ENCODE assay signal across 1 cellular context in genomic region chr12:114769634-114770033, GRCh38.
TF ChIP-seq lines count a peak whose summit lies in the region.

No MANE protein-coding gene starts in this region.

TF ChIP-seq in HepG2, 621 proteins besides CTCF, POLR2A, EP300 and RAD21:
- peak; percentile 50; the same call in 1 of the 2 replicates for TF ChIP-seq ARID5B (CRISPR knock-in tag; IDR thresholded peaks at IDR 0.05)
- TF ChIP-seq FOXP1 (IDR thresholded peaks at IDR 0.05): 0 out of 2 replicates have a peak, but pooled peaks have one; percentile 14
- peak; percentile 70 for TF ChIP-seq FOXP1 (CRISPR knock-in tag; IDR thresholded peaks at IDR 0.05)
- no peak for TF ChIP-seq ZNF619 (CRISPR knock-in tag; IDR thresholded peaks at IDR 0.05)
- TF ChIP-seq, protein P1, sequence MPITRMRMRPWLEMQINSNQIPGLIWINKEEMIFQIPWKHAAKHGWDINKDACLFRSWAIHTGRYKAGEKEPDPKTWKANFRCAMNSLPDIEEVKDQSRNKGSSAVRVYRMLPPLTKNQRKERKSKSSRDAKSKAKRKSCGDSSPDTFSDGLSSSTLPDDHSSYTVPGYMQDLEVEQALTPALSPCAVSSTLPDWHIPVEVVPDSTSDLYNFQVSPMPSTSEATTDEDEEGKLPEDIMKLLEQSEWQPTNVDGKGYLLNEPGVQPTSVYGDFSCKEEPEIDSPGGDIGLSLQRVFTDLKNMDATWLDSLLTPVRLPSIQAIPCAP (CRISPR knock-in tag; IDR thresholded peaks at IDR 0.05; ENCODE audit: low read depth): no peak
- TF ChIP-seq ZNF20 (CRISPR knock-in tag; IDR thresholded peaks at IDR 0.05): no peak
- peak; percentile 79 for TF ChIP-seq CEBPB (IDR thresholded peaks at IDR 0.05; ENCODE audit: borderline replicate concordance, low read depth, low read length)
- peak; percentile 64; the same call in 1 of the 2 replicates for TF ChIP-seq SOX5 (CRISPR knock-in tag; IDR thresholded peaks at IDR 0.05; ENCODE audit: borderline replicate concordance)
- no peak for TF ChIP-seq SOX6 (IDR thresholded peaks at IDR 0.05)
- peak; percentile 38; the same call in 1 of the 2 replicates for TF ChIP-seq SOX6 (CRISPR knock-in tag; IDR thresholded peaks at IDR 0.05)
- TF ChIP-seq CEBPG (CRISPR knock-in tag; IDR thresholded peaks at IDR 0.05): peak; percentile 56
- 0 out of 2 replicates have a peak, but pooled peaks have one; percentile 7 for TF ChIP-seq RARA (CRISPR knock-in tag; IDR thresholded peaks at IDR 0.05)
- TF ChIP-seq ZBTB8A (CRISPR knock-in tag; IDR thresholded peaks at IDR 0.05; ENCODE audit: borderline replicate concordance, low read depth): no peak
- TF ChIP-seq SRSF1 (optimal IDR thresholded peaks at IDR 0.05; ENCODE audit: low read depth, low read length): no peak
- peak; percentile 66 for TF ChIP-seq TFE3 (CRISPR knock-in tag; IDR thresholded peaks at IDR 0.05)
- TF ChIP-seq FOXA3 (CRISPR knock-in tag; IDR thresholded peaks at IDR 0.05): peak; percentile 41; the same call in 1 of the 2 replicates
- TF ChIP-seq SOX13 (IDR thresholded peaks at IDR 0.05): 0 out of 2 replicates have a peak, but pooled peaks have one; percentile 21
- peak in 1 of 2 experiments; percentile 55; a peak in 2 of 4 replicates for TF ChIP-seq SOX13 (CRISPR knock-in tag; conservative IDR thresholded peaks at IDR 0.05 in 1 of 2, IDR thresholded peaks at IDR 0.05 in 1 of 2)
- TF ChIP-seq, protein P2, sequence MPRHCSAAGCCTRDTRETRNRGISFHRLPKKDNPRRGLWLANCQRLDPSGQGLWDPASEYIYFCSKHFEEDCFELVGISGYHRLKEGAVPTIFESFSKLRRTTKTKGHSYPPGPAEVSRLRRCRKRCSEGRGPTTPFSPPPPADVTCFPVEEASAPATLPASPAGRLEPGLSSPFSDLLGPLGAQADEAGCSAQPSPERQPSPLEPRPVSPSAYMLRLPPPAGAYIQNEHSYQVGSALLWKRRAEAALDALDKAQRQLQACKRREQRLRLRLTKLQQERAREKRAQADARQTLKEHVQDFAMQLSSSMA (CRISPR knock-in tag; IDR thresholded peaks at IDR 0.05): no peak
- TF ChIP-seq HNRNPK (IDR thresholded peaks at IDR 0.05; ENCODE audit: low read depth, low read length, poor library complexity, severe bottlenecking): no peak
- TF ChIP-seq BHLHE40 (IDR thresholded peaks at IDR 0.05; ENCODE audit: low read length): peak; percentile 89
- TF ChIP-seq PREB (CRISPR knock-in tag; IDR thresholded peaks at IDR 0.05): no peak
- 0 out of 2 replicates have a peak, but pooled peaks have one; percentile 5 for TF ChIP-seq HNF4A (CRISPR knock-in tag; IDR thresholded peaks at IDR 0.05)
- TF ChIP-seq MED1 (CRISPR knock-in tag; IDR thresholded peaks at IDR 0.05): peak; percentile 25; the same call in 1 of the 2 replicates
TF ChIP-seq in HepG2: peak in this region for 13.
